Comparison of ENCODE assay signal across 1 cellular context in genomic region chr11:88312665-88313064, GRCh38.
TF ChIP-seq lines count a peak whose summit lies in the region.

No MANE protein-coding gene starts in this region.

TF ChIP-seq in GM23338, 12 proteins besides CTCF, POLR2A, EP300 and RAD21:
- TF ChIP-seq ZNF462 (CRISPR knock-in tag; IDR thresholded peaks at IDR 0.05) (no peak), POLR2AphosphoS5 (IDR thresholded peaks at IDR 0.05; ENCODE audit: low read depth) (no peak), EZH2 (IDR thresholded peaks at IDR 0.05; ENCODE audit: low read depth, unreplicated experiment) (no peak), EZH2phosphoT487 (IDR thresholded peaks at IDR 0.05; ENCODE audit: unreplicated experiment) (no peak), REST (IDR thresholded peaks at IDR 0.05; ENCODE audit: unreplicated experiment) (no peak), CREB1 (CRISPR knock-in tag; IDR thresholded peaks at IDR 0.05; ENCODE audit: low read depth) (no peak), ZNF331 (CRISPR knock-in tag; IDR thresholded peaks at IDR 0.05; ENCODE audit: low read depth) (no peak)
TF ChIP-seq in GM23338: peak in this region for 0.
